Comparison of ENCODE assay signal across 1 cellular context in genomic region chr19:3987619-3988371, GRCh38.
TF ChIP-seq lines count a peak whose summit lies in the region.

No MANE protein-coding gene starts in this region.

TF ChIP-seq in K562, 482 proteins besides CTCF, POLR2A, EP300 and RAD21 (continued from another document):
- 0 out of 2 replicates have a peak, but pooled peaks have one; percentile 38 for TF ChIP-seq CREB3L1 (IDR thresholded peaks at IDR 0.05; ENCODE audit: borderline replicate concordance, low read depth)
- TF ChIP-seq, protein P1, sequence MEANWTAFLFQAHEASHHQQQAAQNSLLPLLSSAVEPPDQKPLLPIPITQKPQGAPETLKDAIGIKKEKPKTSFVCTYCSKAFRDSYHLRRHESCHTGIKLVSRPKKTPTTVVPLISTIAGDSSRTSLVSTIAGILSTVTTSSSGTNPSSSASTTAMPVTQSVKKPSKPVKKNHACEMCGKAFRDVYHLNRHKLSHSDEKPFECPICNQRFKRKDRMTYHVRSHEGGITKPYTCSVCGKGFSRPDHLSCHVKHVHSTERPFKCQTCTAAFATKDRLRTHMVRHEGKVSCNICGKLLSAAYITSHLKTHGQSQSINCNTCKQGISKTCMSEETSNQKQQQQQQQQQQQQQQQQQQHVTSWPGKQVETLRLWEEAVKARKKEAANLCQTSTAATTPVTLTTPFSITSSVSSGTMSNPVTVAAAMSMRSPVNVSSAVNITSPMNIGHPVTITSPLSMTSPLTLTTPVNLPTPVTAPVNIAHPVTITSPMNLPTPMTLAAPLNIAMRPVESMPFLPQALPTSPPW (CRISPR knock-in tag; IDR thresholded peaks at IDR 0.05), result peak; percentile 17; the same call in 1 of the 2 replicates
- no peak for TF ChIP-seq ZNF696 (CRISPR knock-in tag; conservative IDR thresholded peaks at IDR 0.05)
- TF ChIP-seq, protein P2, sequence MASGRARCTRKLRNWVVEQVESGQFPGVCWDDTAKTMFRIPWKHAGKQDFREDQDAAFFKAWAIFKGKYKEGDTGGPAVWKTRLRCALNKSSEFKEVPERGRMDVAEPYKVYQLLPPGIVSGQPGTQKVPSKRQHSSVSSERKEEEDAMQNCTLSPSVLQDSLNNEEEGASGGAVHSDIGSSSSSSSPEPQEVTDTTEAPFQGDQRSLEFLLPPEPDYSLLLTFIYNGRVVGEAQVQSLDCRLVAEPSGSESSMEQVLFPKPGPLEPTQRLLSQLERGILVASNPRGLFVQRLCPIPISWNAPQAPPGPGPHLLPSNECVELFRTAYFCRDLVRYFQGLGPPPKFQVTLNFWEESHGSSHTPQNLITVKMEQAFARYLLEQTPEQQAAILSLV (tag; IDR thresholded peaks at IDR 0.05), result 0 out of 2 replicates have a peak, but pooled peaks have one; percentile 15
- TF ChIP-seq, protein P3, sequence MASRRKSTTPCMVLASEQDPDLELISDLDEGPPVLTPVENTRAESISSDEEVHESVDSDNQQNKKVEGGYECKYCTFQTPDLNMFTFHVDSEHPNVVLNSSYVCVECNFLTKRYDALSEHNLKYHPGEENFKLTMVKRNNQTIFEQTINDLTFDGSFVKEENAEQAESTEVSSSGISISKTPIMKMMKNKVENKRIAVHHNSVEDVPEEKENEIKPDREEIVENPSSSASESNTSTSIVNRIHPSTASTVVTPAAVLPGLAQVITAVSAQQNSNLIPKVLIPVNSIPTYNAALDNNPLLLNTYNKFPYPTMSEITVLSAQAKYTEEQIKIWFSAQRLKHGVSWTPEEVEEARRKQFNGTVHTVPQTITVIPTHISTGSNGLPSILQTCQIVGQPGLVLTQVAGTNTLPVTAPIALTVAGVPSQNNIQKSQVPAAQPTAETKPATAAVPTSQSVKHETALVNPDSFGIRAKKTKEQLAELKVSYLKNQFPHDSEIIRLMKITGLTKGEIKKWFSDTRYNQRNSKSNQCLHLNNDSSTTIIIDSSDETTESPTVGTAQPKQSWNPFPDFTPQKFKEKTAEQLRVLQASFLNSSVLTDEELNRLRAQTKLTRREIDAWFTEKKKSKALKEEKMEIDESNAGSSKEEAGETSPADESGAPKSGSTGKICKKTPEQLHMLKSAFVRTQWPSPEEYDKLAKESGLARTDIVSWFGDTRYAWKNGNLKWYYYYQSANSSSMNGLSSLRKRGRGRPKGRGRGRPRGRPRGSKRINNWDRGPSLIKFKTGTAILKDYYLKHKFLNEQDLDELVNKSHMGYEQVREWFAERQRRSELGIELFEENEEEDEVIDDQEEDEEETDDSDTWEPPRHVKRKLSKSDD (conservative IDR thresholded peaks at IDR 0.05; ENCODE audit: low read length), result no peak
- peak; percentile 86 for TF ChIP-seq BCOR (IDR thresholded peaks at IDR 0.05)
- peak in 1 of 2 experiments; percentile 24; a peak in 1 of 4 replicates for TF ChIP-seq MAZ (CRISPR knock-in tag; conservative IDR thresholded peaks at IDR 0.05 in 1 of 2, IDR thresholded peaks at IDR 0.05 in 1 of 2)
- no peak for TF ChIP-seq CBX8 (IDR thresholded peaks at IDR 0.05; ENCODE audit: borderline replicate concordance, extremely low read depth, low read depth, low read length, poor library complexity, severe bottlenecking)
- TF ChIP-seq NR2F6 (CRISPR knock-in tag; IDR thresholded peaks at IDR 0.05), result no peak
- TF ChIP-seq CREB1 (IDR thresholded peaks at IDR 0.05), result no peak
- TF ChIP-seq CREB1 (CRISPR knock-in tag; IDR thresholded peaks at IDR 0.05), result no peak
- no peak for TF ChIP-seq RERE (CRISPR knock-in tag; IDR thresholded peaks at IDR 0.05; ENCODE audit: borderline replicate concordance)
- TF ChIP-seq ZKSCAN3 (CRISPR knock-in tag; IDR thresholded peaks at IDR 0.05), result no peak
- TF ChIP-seq NEUROD1 (IDR thresholded peaks at IDR 0.05; ENCODE audit: borderline replicate concordance, low read depth, low read length, partially characterized antibody), result no peak
- TF ChIP-seq ADNP (tag; IDR thresholded peaks at IDR 0.05), result peak; percentile 55
- peak; percentile 31; the same call in 1 of the 2 replicates for TF ChIP-seq HCFC1 (IDR thresholded peaks at IDR 0.05; ENCODE audit: low read depth, low read length)
- no peak for TF ChIP-seq MTF1 (CRISPR knock-in tag; IDR thresholded peaks at IDR 0.05; ENCODE audit: borderline replicate concordance)
- TF ChIP-seq, protein P4, sequence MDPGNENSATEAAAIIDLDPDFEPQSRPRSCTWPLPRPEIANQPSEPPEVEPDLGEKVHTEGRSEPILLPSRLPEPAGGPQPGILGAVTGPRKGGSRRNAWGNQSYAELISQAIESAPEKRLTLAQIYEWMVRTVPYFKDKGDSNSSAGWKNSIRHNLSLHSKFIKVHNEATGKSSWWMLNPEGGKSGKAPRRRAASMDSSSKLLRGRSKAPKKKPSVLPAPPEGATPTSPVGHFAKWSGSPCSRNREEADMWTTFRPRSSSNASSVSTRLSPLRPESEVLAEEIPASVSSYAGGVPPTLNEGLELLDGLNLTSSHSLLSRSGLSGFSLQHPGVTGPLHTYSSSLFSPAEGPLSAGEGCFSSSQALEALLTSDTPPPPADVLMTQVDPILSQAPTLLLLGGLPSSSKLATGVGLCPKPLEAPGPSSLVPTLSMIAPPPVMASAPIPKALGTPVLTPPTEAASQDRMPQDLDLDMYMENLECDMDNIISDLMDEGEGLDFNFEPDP (CRISPR knock-in tag; IDR thresholded peaks at IDR 0.05), result no peak
- TF ChIP-seq DNMT1 (IDR thresholded peaks at IDR 0.05), result no peak
- TF ChIP-seq JUND (IDR thresholded peaks at IDR 0.05; ENCODE audit: borderline replicate concordance, low read depth, low read length), result no peak
- TF ChIP-seq JUND (tag; IDR thresholded peaks at IDR 0.05; ENCODE audit: borderline replicate concordance, low read depth, low read length), result no peak; the same call in 2 of the 3 replicates
- no peak for TF ChIP-seq CBFA2T3 (IDR thresholded peaks at IDR 0.05)
- TF ChIP-seq HNRNPH1 (optimal IDR thresholded peaks at IDR 0.05; ENCODE audit: low read depth, low read length), result no peak
- TF ChIP-seq RBFOX2 (IDR thresholded peaks at IDR 0.05; ENCODE audit: low read depth, low read length), result peak; percentile 61
- TF ChIP-seq ARID3B (CRISPR knock-in tag; IDR thresholded peaks at IDR 0.05; ENCODE audit: borderline replicate concordance), result no peak
- no peak for TF ChIP-seq HSF4 (CRISPR knock-in tag; IDR thresholded peaks at IDR 0.05; ENCODE audit: borderline replicate concordance)
- no peak for TF ChIP-seq NFRKB (IDR thresholded peaks at IDR 0.05; ENCODE audit: low read depth)
- TF ChIP-seq POLR3G (IDR thresholded peaks at IDR 0.05; ENCODE audit: extremely low read depth, insufficient read length, insufficient replicate concordance), result no peak
- no peak for TF ChIP-seq EGR1 (conservative IDR thresholded peaks at IDR 0.05)
- TF ChIP-seq NCOA1 (IDR thresholded peaks at IDR 0.05; ENCODE audit: low read depth), result no peak
